Comparison of ENCODE assay signal across 8 cellular contexts in genomic region chr11:18706330-18707243, GRCh38. TPM values are rescaled to one million over a fixed set of nuclear protein-coding genes. Genes with fewer than 3 reads are reported as not detected.
DNase-seq lines count a peak whose midpoint lies in the region; ATAC-seq and TF ChIP-seq lines count a peak whose summit lies in the region.

No MANE protein-coding gene starts in this region.

- H2BK15ac ChIP-seq in mesendoderm (replicated peaks; ENCODE audit: low read depth): no peak overlapping the region

- peak overlapping the region; percentile 87 for H3K27ac Mint-ChIP-seq in effector memory CD8-positive, alpha-beta T cell

- H3K36me3 Mint-ChIP-seq in effector memory CD8-positive, alpha-beta T cell (ENCODE audit: insufficient read depth): peaks cover 6% of the 10 kb centered on the region

- TF ChIP-seq CTCF in GM10266 (IDR thresholded peaks at IDR 0.05; ENCODE audit: control insufficient read depth, insufficient read depth, low read depth, missing control alignments): no peak

- H3K4ac ChIP-seq in mesendoderm (ENCODE audit: low read depth, low read length): no peak overlapping the region

- H3K27ac ChIP-seq in mesendoderm (ENCODE audit: low read depth, low read length): no peak overlapping the region

- DNase-seq in Jurkat, Clone E6-1 (ENCODE audit: low read depth, low spot score): peak; percentile 58
- DNase-seq in activated CD4-positive, alpha-beta T cell treated with anti-CD3 and anti-CD28 coated beads, Interleukin-2, amount 50 U/mL, for 1 hour: peak; percentile 53
- DNase-seq in effector memory CD8-positive, alpha-beta T cell: peak in 2 of 3 experiments; percentile 30 to 33
- DNase-seq in mesendoderm: no peak
- DNase-seq in superior temporal gyrus (ENCODE audit: extremely low spot score): peak; percentile 47
- no peak for DNase-seq in GM10266 (ENCODE audit: extremely low spot score)
- DNase-seq in NK-92 (lab: John Stamatoyannopoulos, UW; ENCODE audit: unreplicated experiment): no peak

- H3K27me3 ChIP-seq in mesendoderm (ENCODE audit: insufficient read depth, low read length, poor library complexity): no peaks in the 10 kb centered on the region

- peaks cover 8 to 10% of the 10 kb centered on the region in 2 donors for H3K27me3 Mint-ChIP-seq in effector memory CD8-positive, alpha-beta T cell

- no peak overlapping the region for H2AK5ac ChIP-seq in mesendoderm (ENCODE audit: low read length)

- H3K79me2 ChIP-seq in mesendoderm (ENCODE audit: control insufficient read depth, insufficient read depth, low read length): no peaks in the 10 kb centered on the region

- H3K23ac ChIP-seq in mesendoderm (ENCODE audit: low read length): no peak overlapping the region

- no peak overlapping the region for H3K4me2 ChIP-seq in mesendoderm (ENCODE audit: low read length)

- H3K9me3 Mint-ChIP-seq in effector memory CD8-positive, alpha-beta T cell: no peaks in the 10 kb centered on the region

- no peak overlapping the region for H2BK120ac ChIP-seq in mesendoderm (ENCODE audit: low read depth, low read length)

- H3K79me1 ChIP-seq in mesendoderm (ENCODE audit: low read length): no peaks in the 10 kb centered on the region

- no peak overlapping the region for H2BK5ac ChIP-seq in mesendoderm (ENCODE audit: low read length)

- H3K36me3 ChIP-seq in mesendoderm (ENCODE audit: control insufficient read depth, insufficient read depth, low read length): no peaks in the 10 kb centered on the region

- H4K5ac ChIP-seq in mesendoderm (ENCODE audit: low read length): no peak overlapping the region

- WGBS in mesendoderm (ENCODE audit: extremely low coverage, insufficient coverage, low lambda C conversion rate): no CpG with 5 or more reads among the region's 34 CpGs

- peak overlapping the region; percentile 7 for H3K56ac ChIP-seq in mesendoderm (ENCODE audit: low read length)

- H3K18ac ChIP-seq in mesendoderm (ENCODE audit: low read length): no peak overlapping the region

- no peaks in the 10 kb centered on the region for H3K4me1 ChIP-seq in mesendoderm (ENCODE audit: control insufficient read depth, low read depth, low read length)

- H3K4me1 Mint-ChIP-seq in effector memory CD8-positive, alpha-beta T cell (ENCODE audit: low read depth in 2 of 2): peaks cover 13 to 16% of the 10 kb centered on the region in 2 donors

- ATAC-seq in GM18867 (IDR thresholded peaks at IDR 0.05; ENCODE audit: unreplicated experiment): peak; percentile 51
- peak; percentile 76 for ATAC-seq in effector memory CD8-positive, alpha-beta T cell (replicated peaks)

- peak overlapping the region; percentile 83 to 86 for H3K4me3 Mint-ChIP-seq in effector memory CD8-positive, alpha-beta T cell

- no peak overlapping the region for H4K8ac ChIP-seq in mesendoderm (ENCODE audit: low read depth, low read length)

- peak overlapping the region; percentile 50 for H3K4me3 ChIP-seq in Jurkat, Clone E6-1 (ENCODE audit: low read length)
- H3K4me3 ChIP-seq in mesendoderm (ENCODE audit: low read length): no peak overlapping the region

- peak overlapping the region; percentile 21 for H3K9ac ChIP-seq in mesendoderm (ENCODE audit: low read length)

RNA-seq across cellular contexts. Expression of gene TMEM86A, which starts 8.0 kb away (rescaled TPM):
- 1.3 TPM for polyA plus RNA-seq in Jurkat, Clone E6-1 (2012; ENCODE audit: insufficient read depth, insufficient read length)
- polyA plus RNA-seq in mesendoderm (2013, experiment 1 of 2): 0.58 TPM
- 0.71 TPM for polyA plus RNA-seq in mesendoderm (2013, experiment 2 of 2)

RNA-seq across cellular contexts. Expression of gene IGSF22, which starts 19.4 kb away (rescaled TPM):
- polyA plus RNA-seq in Jurkat, Clone E6-1 (2012; ENCODE audit: insufficient read depth, insufficient read length): not detected
- 0.07 TPM for polyA plus RNA-seq in mesendoderm (2013, experiment 1 of 2)
- 0.07 TPM for polyA plus RNA-seq in mesendoderm (2013, experiment 2 of 2)

Comparison
In these comparisons a context has a peak if more than half of its experiments do, and no peak if none do; other contexts are left out.
1. DNase-seq: peak in Jurkat, Clone E6-1 (single experiment), activated CD4-positive, alpha-beta T cell treated with anti-CD3 and anti-CD28 coated beads, Interleukin-2, amount 50 U/mL, for 1 hour (single experiment), effector memory CD8-positive, alpha-beta T cell (2 of 3) and superior temporal gyrus (single experiment); none in mesendoderm (single experiment), GM10266 (single experiment) and NK-92 (single experiment).